Comparison of ENCODE assay signal across 19 cellular contexts in the genomic region with DNA sequence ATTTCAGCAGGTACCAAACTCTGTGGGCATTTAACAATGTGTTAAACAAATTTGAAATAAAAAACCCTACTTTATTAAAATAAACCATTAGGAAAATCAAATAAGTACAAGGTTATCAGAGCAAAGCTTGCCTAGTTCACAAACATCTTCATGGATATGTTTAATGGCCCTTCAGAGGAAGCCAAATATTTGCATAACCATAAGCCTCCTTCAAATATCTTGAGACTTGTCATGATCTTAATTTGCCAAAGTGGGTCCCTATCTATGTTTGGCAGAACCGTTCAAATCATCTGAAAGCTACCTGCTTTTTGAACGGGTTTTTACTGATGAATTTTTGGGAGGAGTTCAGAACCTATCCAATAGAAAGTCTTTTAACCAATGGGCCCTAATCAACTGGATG.
"Had no signal": no experiment of that assay in that cellular context is flagged by ENCODE, and none has a peak within 500 bp of the region (broad histone marks: within the 10 kb centered on the region; RNA-seq: fewer than 3 reads in every experiment).

No MANE protein-coding gene starts in this region.

- H3K4me1 Mint-ChIP-seq: immature natural killer cell had no signal

- H3K27ac Mint-ChIP-seq: dendritic cell treated with granulocyte-macrophage colony-stimulating factor and Interleukin-4, amounts not matched to agents 40 ng/mL and 50 ng/mL, for 4 days; effector memory CD8-positive, alpha-beta T cell; natural killer cell treated with Interleukin-12 subunit alpha and Interleukin-12 subunit beta and Interleukin-15 and Interleukin-18, amount 100 ng/mL, for 72 hours; neural progenitor cell had no signal

- H3K9ac ChIP-seq: neural progenitor cell had no signal

- H3K4me3 ChIP-seq: esophagus muscularis mucosa, gastroesophageal sphincter, left ventricle myocardium inferior, lower lobe of right lung, neural progenitor cell, ovary, right atrium auricular region had no signal

- H3K4me1 ChIP-seq: lower lobe of right lung, neural progenitor cell had no signal

- H3K9me3 ChIP-seq: esophagus muscularis mucosa, left ventricle myocardium inferior, lower lobe of right lung, ovary, right atrium auricular region had no signal

- DNase-seq: effector memory CD8-positive, alpha-beta T cell; immature natural killer cell; left ventricle myocardium inferior; lower lobe of right lung; mesenchymal stem cell; midbrain; nucleus accumbens; ovary; small intestine; stimulated activated CD4-positive, alpha-beta T cell treated with anti-CD3 and anti-CD28 coated beads, Interleukin-12 subunit alpha, Interleukin-12 subunit beta, amount 100 ng/mL, for 4 hours; stimulated activated naive CD4-positive, alpha-beta T cell treated with Interleukin-2 at 50 U/mL for 16 hours; trophoblast cell had no signal

- H3K27ac ChIP-seq: epithelial cell of prostate, esophagus muscularis mucosa, gastroesophageal sphincter, left ventricle myocardium inferior, lower lobe of right lung, neural progenitor cell, ovary, right atrium auricular region had no signal

- ATAC-seq: effector memory CD8-positive, alpha-beta T cell; gastroesophageal sphincter; natural killer cell treated with Interleukin-12 subunit alpha and Interleukin-12 subunit beta and Interleukin-15 and Interleukin-18, amount 100 ng/mL, for 72 hours had no signal

- H3K4me3 Mint-ChIP-seq: dendritic cell treated with granulocyte-macrophage colony-stimulating factor and Interleukin-4, amounts not matched to agents 40 ng/mL and 50 ng/mL, for 4 days; effector memory CD8-positive, alpha-beta T cell; immature natural killer cell; natural killer cell treated with Interleukin-12 subunit alpha and Interleukin-12 subunit beta and Interleukin-15 and Interleukin-18, amount 100 ng/mL, for 72 hours; neural progenitor cell had no signal

- H3K4me2 ChIP-seq: neural progenitor cell had no signal

- H3K36me3 ChIP-seq: esophagus muscularis mucosa, gastroesophageal sphincter, left ventricle myocardium inferior, lower lobe of right lung, neural progenitor cell, ovary, right atrium auricular region had no signal

- H3K9me3 Mint-ChIP-seq: dendritic cell treated with granulocyte-macrophage colony-stimulating factor and Interleukin-4, amounts not matched to agents 40 ng/mL and 50 ng/mL, for 4 days; effector memory CD8-positive, alpha-beta T cell; immature natural killer cell had no signal

- H3K27me3 ChIP-seq: esophagus muscularis mucosa, gastroesophageal sphincter, neural progenitor cell, ovary, right atrium auricular region had no signal
